Comparison of ENCODE assay signal across 14 cellular contexts in genomic region chr1:109151591-109151990, GRCh38. TPM values are rescaled to one million over a fixed set of nuclear protein-coding genes. Genes with fewer than 3 reads are reported as not detected.
DNase-seq lines count a peak whose midpoint lies in the region; ATAC-seq, FAIRE-seq and TF ChIP-seq lines count a peak whose summit lies in the region.
"Had no signal": no experiment of that assay in that cellular context is flagged by ENCODE, and none has a peak within 500 bp of the region (broad histone marks: within the 10 kb centered on the region; RNA-seq: fewer than 3 reads in every experiment).

No MANE protein-coding gene starts in this region.

- H3K4me1 ChIP-seq in BLaER1 (peaks cover 60% of the 10 kb centered on the region), Peyer's patch (peaks cover 0 to 26% (median 2%) of the 10 kb centered on the region in 4 donors), endothelial cell of umbilical vein (ENCODE audit: control insufficient read depth, extremely low read depth, insufficient read depth, low read length) (no peaks in the 10 kb centered on the region), pancreas (peaks cover 55 to 70% (median 69%) of the 10 kb centered on the region in 3 donors), aorta (ENCODE audit: control insufficient read depth in 1 of 2, insufficient read depth in 2 of 2, low read length in 2 of 2) (peaks cover 0 to 2% of the 10 kb centered on the region in 2 donors)

- no peaks in the 10 kb centered on the region for H3K36me3 ChIP-seq in BLaER1
- H3K36me3 ChIP-seq in Peyer's patch = no peaks in the 10 kb centered on the region
- H3K36me3 ChIP-seq in endothelial cell of umbilical vein (ENCODE audit: control insufficient read depth in 2 of 2, extremely low read depth in 1 of 2, insufficient read depth in 2 of 2, low read length in 2 of 2) = no peaks in the 10 kb centered on the region
- no peaks in the 10 kb centered on the region for H3K36me3 ChIP-seq in pancreas
- H3K36me3 ChIP-seq in aorta (ENCODE audit: control insufficient read depth in 1 of 2, insufficient read depth in 2 of 2, low read length in 1 of 2) = no peaks in the 10 kb centered on the region

- H3K79me2 ChIP-seq in endothelial cell of umbilical vein (ENCODE audit: control insufficient read depth, insufficient read depth, low read length) = no peaks in the 10 kb centered on the region

- no peaks in the 10 kb centered on the region for H3K9me3 ChIP-seq in BLaER1
- no peaks in the 10 kb centered on the region for H3K9me3 ChIP-seq in Peyer's patch
- no peaks in the 10 kb centered on the region for H3K9me3 ChIP-seq in endothelial cell of umbilical vein (replicated peaks; ENCODE audit: control insufficient read depth, insufficient read depth, low read length)
- no peaks in the 10 kb centered on the region for H3K9me3 ChIP-seq in pancreas
- no peaks in the 10 kb centered on the region for H3K9me3 ChIP-seq in aorta (ENCODE audit: control insufficient read depth, low read length)

- BruUV-seq in endothelial cell of umbilical vein (replicated peaks; lab: Mats Ljungman, UMichigan) = no TSS peak

- peak; percentile 16 to 51 (median 32) for ATAC-seq in pancreas
- ATAC-seq in aorta (ENCODE audit: low FRiP score) = no peak
- no peak for ATAC-seq in stimulated activated effector memory CD8-positive, alpha-beta T cell treated with anti-CD3 and anti-CD28 coated beads, Interleukin-12 subunit alpha, Interleukin-12 subunit beta, amount 100 ng/mL, for 72 hours

- no peak for TF ChIP-seq POLR2A in Peyer's patch (IDR thresholded peaks at IDR 0.05)
- no peak for TF ChIP-seq POLR2A in endothelial cell of umbilical vein (IDR thresholded peaks at IDR 0.05; ENCODE audit: low read depth, low read length)

- no peaks in the 10 kb centered on the region for H3K36me3 Mint-ChIP-seq in stimulated activated effector memory CD8-positive, alpha-beta T cell treated with anti-CD3 and anti-CD28 coated beads, Interleukin-12 subunit alpha, Interleukin-12 subunit beta, amount 100 ng/mL, for 72 hours
- H3K36me3 Mint-ChIP-seq: naive B cell had no signal

- no peak overlapping the region for H3K27ac Mint-ChIP-seq in stimulated activated effector memory CD8-positive, alpha-beta T cell treated with anti-CD3 and anti-CD28 coated beads, Interleukin-12 subunit alpha, Interleukin-12 subunit beta, amount 100 ng/mL, for 72 hours
- H3K27ac Mint-ChIP-seq: activated CD4-positive, alpha-beta T cell treated with anti-CD3 and anti-CD28 coated beads, Interleukin-2, amount 10 ng/mL, durations not matched to agents 7 days and 5 days; activated naive CD4-positive, alpha-beta T cell treated with anti-CD3 and anti-CD28 coated beads for 36 hours had no signal

- POLR2A ChIA-PET in endothelial cell of umbilical vein (lab: Charles Lee) = interaction anchor here (0.5 kb wide), 1 partner anchor 105 kb away, joined by 3 read pairs; no protein-coding TSS in a partner anchor

- intact Hi-C loops in endothelial cell of umbilical vein (cut with micrococcal nuclease) (no loop called here), pancreas (cut with DNase I) (no loop called here), aorta (cut with DNase I) (no loop called here)

- H3K4me3 ChIP-seq in BLaER1 (no peak overlapping the region), Peyer's patch (no peak overlapping the region), endothelial cell of umbilical vein (replicated peaks in 1 of 3; ENCODE audit: insufficient read depth in 1 of 3, low read depth in 1 of 3, low read length in 3 of 3) (no peak overlapping the region), pancreas (no peak overlapping the region), aorta (ENCODE audit: low read length in 2 of 2) (no peak overlapping the region)

- H2AFZ ChIP-seq in endothelial cell of umbilical vein (ENCODE audit: low read depth, low read length) = peak overlapping the region; percentile 54

- H3K4me3 Mint-ChIP-seq in stimulated activated effector memory CD8-positive, alpha-beta T cell treated with anti-CD3 and anti-CD28 coated beads, Interleukin-12 subunit alpha, Interleukin-12 subunit beta, amount 100 ng/mL, for 72 hours = no peak overlapping the region
- H3K4me3 Mint-ChIP-seq: activated CD4-positive, alpha-beta T cell treated with anti-CD3 and anti-CD28 coated beads, Interleukin-2, amount 10 ng/mL, durations not matched to agents 7 days and 5 days; activated naive CD4-positive, alpha-beta T cell treated with anti-CD3 and anti-CD28 coated beads for 36 hours; naive B cell had no signal

- H3K27me3 ChIP-seq in BLaER1 (no peaks in the 10 kb centered on the region), Peyer's patch (no peaks in the 10 kb centered on the region), endothelial cell of umbilical vein (ENCODE audit: control insufficient read depth in 2 of 2, insufficient read depth in 2 of 2, low read length in 2 of 2) (peaks cover 0 to 3% of the 10 kb centered on the region in 2 experiments), pancreas (no peaks in the 10 kb centered on the region), aorta (ENCODE audit: control insufficient read depth in 1 of 2, insufficient read depth in 2 of 2, low read length in 1 of 2) (no peaks in the 10 kb centered on the region)

- H3K9me1 ChIP-seq in endothelial cell of umbilical vein (replicated peaks; ENCODE audit: control insufficient read depth, extremely low read depth, insufficient read depth, low read length) = no peaks in the 10 kb centered on the region

- CTCF ChIA-PET in endothelial cell of umbilical vein (lab: Charles Lee) = interaction anchor here (0.9 to 1.0 kb wide), 2 partner anchors 39 to 50 kb away, joined by 3 to 5 read pairs; a partner anchor contains a TSS

- no peaks in the 10 kb centered on the region for H3K4me1 Mint-ChIP-seq in stimulated activated effector memory CD8-positive, alpha-beta T cell treated with anti-CD3 and anti-CD28 coated beads, Interleukin-12 subunit alpha, Interleukin-12 subunit beta, amount 100 ng/mL, for 72 hours
- H3K4me1 Mint-ChIP-seq: activated CD4-positive, alpha-beta T cell treated with anti-CD3 and anti-CD28 coated beads, Interleukin-2, amount 10 ng/mL, durations not matched to agents 7 days and 5 days had no signal

- no peak for FAIRE-seq in endothelial cell of umbilical vein (lab: Jason Lieb, UNC)
- no peak for FAIRE-seq in pancreas (lab: Jason Lieb, UNC)

- H3K9me3 Mint-ChIP-seq in stimulated activated effector memory CD8-positive, alpha-beta T cell treated with anti-CD3 and anti-CD28 coated beads, Interleukin-12 subunit alpha, Interleukin-12 subunit beta, amount 100 ng/mL, for 72 hours = no peaks in the 10 kb centered on the region
- H3K9me3 Mint-ChIP-seq: activated CD4-positive, alpha-beta T cell treated with anti-CD3 and anti-CD28 coated beads, Interleukin-2, amount 10 ng/mL, durations not matched to agents 7 days and 5 days; activated naive CD4-positive, alpha-beta T cell treated with anti-CD3 and anti-CD28 coated beads for 36 hours; naive B cell had no signal

- H3K9ac ChIP-seq in BLaER1 = no peak overlapping the region
- no peak overlapping the region for H3K9ac ChIP-seq in endothelial cell of umbilical vein (replicated peaks; ENCODE audit: extremely low read depth, insufficient read depth, low read length)

- H4K20me1 ChIP-seq in BLaER1 (no peaks in the 10 kb centered on the region), endothelial cell of umbilical vein (replicated peaks; ENCODE audit: control insufficient read depth, extremely low read depth, insufficient read depth, low read length) (no peaks in the 10 kb centered on the region)

- WGBS in pancreas, 2 donors = 10 to 21% methylated on average over 2 of the region's 2 CpGs
- 92 to 97% methylated on average over 2 of the region's 2 CpGs for WGBS in aorta, 2 donors

- dilution Hi-C loops in endothelial cell of umbilical vein (cut with MboI; ENCODE audit: extremely low pct_ligation_motif_present, low sequenced_read_pairs) = no loop called here

- H3K27ac ChIP-seq in BLaER1 = 0 out of 2 replicates have a peak overlapping the region, but pooled peaks have one; percentile 3
- peak overlapping the region in 3 of 4 donors; percentile 19 to 54 (median 20) for H3K27ac ChIP-seq in Peyer's patch
- H3K27ac ChIP-seq in endothelial cell of umbilical vein (ENCODE audit: insufficient read depth, low read depth, low read length) = no peak overlapping the region
- H3K27ac ChIP-seq in pancreas = peak overlapping the region; percentile 23 to 91 (median 83)
- no peak overlapping the region for H3K27ac ChIP-seq in aorta (ENCODE audit: low read depth in 1 of 2, low read length in 2 of 2)

- DNase-seq in Peyer's patch (no peak), endothelial cell of umbilical vein (ENCODE audit: low read depth, low spot score) (no peak), pancreas (no peak), aorta (no peak), dermis blood vessel endothelial cell (no peak)
- no peak for DNase-seq in stimulated activated effector memory CD8-positive, alpha-beta T cell treated with anti-CD3 and anti-CD28 coated beads, Interleukin-12 subunit alpha, Interleukin-12 subunit beta, amount 100 ng/mL, for 72 hours (ENCODE audit: low spot score in 2 of 2)
- DNase-seq in activated CD4-positive, alpha-beta T cell treated with anti-CD3 and anti-CD28 coated beads, Interleukin-2, amount 50 U/mL, for 1 hour = no peak
- DNase-seq: activated CD4-positive, alpha-beta T cell treated with anti-CD3 and anti-CD28 coated beads, Interleukin-2, amount 10 ng/mL, durations not matched to agents 7 days and 5 days; activated naive CD4-positive, alpha-beta T cell treated with anti-CD3 and anti-CD28 coated beads for 36 hours; cortex of kidney; MV-4-11; naive B cell; NCI-H2029 treated with DMSO at 0.1 percent for 48 hours had no signal

- H3K4me2 ChIP-seq in BLaER1 (no peak overlapping the region), endothelial cell of umbilical vein (ENCODE audit: insufficient read depth, low read length) (no peak overlapping the region)

- TF ChIP-seq CTCF in Peyer's patch (IDR thresholded peaks at IDR 0.05) = no peak
- no peak for TF ChIP-seq CTCF in endothelial cell of umbilical vein (IDR thresholded peaks at IDR 0.05; ENCODE audit: extremely low read depth in 1 of 2, insufficient read depth in 1 of 2, low read depth in 1 of 2, low read length in 2 of 2)
- TF ChIP-seq CTCF in pancreas (IDR thresholded peaks at IDR 0.05) = no peak

RNA-seq across cellular contexts. Expression of gene ELAPOR1, which starts 37.7 kb away (rescaled TPM):
- total RNA-seq in Peyer's patch (100 to 1,000 TPM in 2 of 4 donors, 10 to 100 TPM in 2; 57.8 to 138 (median 98.0) TPM), endothelial cell of umbilical vein (1.0 and 1.1 TPM in 2 replicates), pancreas (100 to 1,000 TPM; 106 to 186 (median 155) TPM), aorta (1 to 10 TPM in 1 of 2 donors, under 1 TPM in 1; 0.55 to 1.5 TPM), dermis blood vessel endothelial cell (under 0.01 and 0.37 TPM in 2 replicates)
- polyA plus RNA-seq in endothelial cell of umbilical vein (0.92 and 1.1 TPM in 2 replicates), pancreas (10 to 100 TPM; 46.9 to 82.8 TPM), aorta (1 to 10 TPM in 1 of 2 donors, under 1 TPM in 1; 0.15 to 6.0 TPM)
- polyA plus RNA-seq in endothelial cell of umbilical vein (2011; cell fraction: cytosol; rRNA removed) = 1.0 and 1.1 TPM in 2 replicates
- 1.3 TPM in 2 replicates for polyA plus RNA-seq in endothelial cell of umbilical vein (2011; cell fraction: nucleus; rRNA removed)
- 0.48 and 1.3 TPM in 2 replicates for polyA plus RNA-seq in endothelial cell of umbilical vein (2012)
- 0.97 and 1.1 TPM in 2 replicates for polyA minus RNA-seq in endothelial cell of umbilical vein
- 1.6 TPM for polyA minus RNA-seq in endothelial cell of umbilical vein (2011; cell fraction: cytosol; rRNA and poly(A)+ RNA removed)
- polyA minus RNA-seq in endothelial cell of umbilical vein (2011; cell fraction: nucleus; rRNA and poly(A)+ RNA removed) = 0.87 and 1.3 TPM in 2 replicates

Comparison
In these comparisons a context has a peak if more than half of its experiments do, and no peak if none do; other contexts are left out.
1. H3K27ac ChIP-seq: peak in BLaER1 (single experiment), Peyer's patch (3 of 4) and pancreas (4 of 4); none in endothelial cell of umbilical vein (single experiment) and aorta (0 of 2).
2. ATAC-seq: peak in pancreas (4 of 4); none in aorta (single experiment) and stimulated activated effector memory CD8-positive, alpha-beta T cell treated with anti-CD3 and anti-CD28 coated beads, Interleukin-12 subunit alpha, Interleukin-12 subunit beta, amount 100 ng/mL, for 72 hours (single experiment).
3. RNA of gene ELAPOR1, which starts 37.7 kb away (total RNA-seq): 106 to 186 TPM in pancreas and 57.8 to 138 TPM in Peyer's patch; 0.55 to 1.5 TPM in aorta, 1.0 to 1.1 TPM in endothelial cell of umbilical vein and under 0.01 to 0.37 TPM in dermis blood vessel endothelial cell; every median in the first group is over 10 times any median in the second.